ENCODE assay signal across 1 cellular context in the genomic region with DNA sequence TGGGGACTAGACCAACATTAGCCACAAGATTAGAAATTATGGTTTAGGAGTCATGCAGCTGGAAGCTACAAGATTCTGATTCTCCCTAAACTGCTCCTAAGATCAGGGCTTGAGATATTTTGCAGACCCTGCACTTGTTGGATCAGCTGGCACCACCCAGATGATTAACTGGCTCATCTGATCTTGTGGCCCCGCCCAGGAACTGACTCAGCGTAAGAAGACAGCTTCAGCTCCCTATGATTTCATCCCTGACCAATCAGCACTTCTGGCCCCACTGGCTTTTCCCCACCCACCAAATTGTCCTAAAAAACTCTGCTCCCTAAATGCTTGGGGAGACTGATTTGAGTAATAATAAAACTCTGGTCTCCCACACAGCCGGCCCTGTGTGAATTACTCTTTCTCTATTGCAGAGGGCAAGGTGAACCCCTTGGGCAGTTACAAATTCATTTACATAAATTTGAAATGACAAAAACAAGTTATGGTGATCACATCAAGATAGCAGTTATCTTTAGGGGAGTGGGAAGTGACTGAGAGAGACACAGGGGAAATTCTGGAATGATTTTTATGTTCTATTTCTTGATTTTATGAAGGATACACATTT.
TF ChIP-seq lines count a peak whose summit lies in the region.

No MANE protein-coding gene starts in this region.

TF ChIP-seq in GM23338, 12 proteins besides CTCF, POLR2A, EP300 and RAD21 (continued from another document):
- no peak for TF ChIP-seq REST (IDR thresholded peaks at IDR 0.05; ENCODE audit: unreplicated experiment)
- no peak for TF ChIP-seq EZH2 (IDR thresholded peaks at IDR 0.05; ENCODE audit: low read depth, unreplicated experiment)
- TF ChIP-seq NANOG (IDR thresholded peaks at IDR 0.05; ENCODE audit: borderline replicate concordance), result no peak
- no peak for TF ChIP-seq STAT1 (IDR thresholded peaks at IDR 0.05; ENCODE audit: unreplicated experiment)
- TF ChIP-seq, protein P1, sequence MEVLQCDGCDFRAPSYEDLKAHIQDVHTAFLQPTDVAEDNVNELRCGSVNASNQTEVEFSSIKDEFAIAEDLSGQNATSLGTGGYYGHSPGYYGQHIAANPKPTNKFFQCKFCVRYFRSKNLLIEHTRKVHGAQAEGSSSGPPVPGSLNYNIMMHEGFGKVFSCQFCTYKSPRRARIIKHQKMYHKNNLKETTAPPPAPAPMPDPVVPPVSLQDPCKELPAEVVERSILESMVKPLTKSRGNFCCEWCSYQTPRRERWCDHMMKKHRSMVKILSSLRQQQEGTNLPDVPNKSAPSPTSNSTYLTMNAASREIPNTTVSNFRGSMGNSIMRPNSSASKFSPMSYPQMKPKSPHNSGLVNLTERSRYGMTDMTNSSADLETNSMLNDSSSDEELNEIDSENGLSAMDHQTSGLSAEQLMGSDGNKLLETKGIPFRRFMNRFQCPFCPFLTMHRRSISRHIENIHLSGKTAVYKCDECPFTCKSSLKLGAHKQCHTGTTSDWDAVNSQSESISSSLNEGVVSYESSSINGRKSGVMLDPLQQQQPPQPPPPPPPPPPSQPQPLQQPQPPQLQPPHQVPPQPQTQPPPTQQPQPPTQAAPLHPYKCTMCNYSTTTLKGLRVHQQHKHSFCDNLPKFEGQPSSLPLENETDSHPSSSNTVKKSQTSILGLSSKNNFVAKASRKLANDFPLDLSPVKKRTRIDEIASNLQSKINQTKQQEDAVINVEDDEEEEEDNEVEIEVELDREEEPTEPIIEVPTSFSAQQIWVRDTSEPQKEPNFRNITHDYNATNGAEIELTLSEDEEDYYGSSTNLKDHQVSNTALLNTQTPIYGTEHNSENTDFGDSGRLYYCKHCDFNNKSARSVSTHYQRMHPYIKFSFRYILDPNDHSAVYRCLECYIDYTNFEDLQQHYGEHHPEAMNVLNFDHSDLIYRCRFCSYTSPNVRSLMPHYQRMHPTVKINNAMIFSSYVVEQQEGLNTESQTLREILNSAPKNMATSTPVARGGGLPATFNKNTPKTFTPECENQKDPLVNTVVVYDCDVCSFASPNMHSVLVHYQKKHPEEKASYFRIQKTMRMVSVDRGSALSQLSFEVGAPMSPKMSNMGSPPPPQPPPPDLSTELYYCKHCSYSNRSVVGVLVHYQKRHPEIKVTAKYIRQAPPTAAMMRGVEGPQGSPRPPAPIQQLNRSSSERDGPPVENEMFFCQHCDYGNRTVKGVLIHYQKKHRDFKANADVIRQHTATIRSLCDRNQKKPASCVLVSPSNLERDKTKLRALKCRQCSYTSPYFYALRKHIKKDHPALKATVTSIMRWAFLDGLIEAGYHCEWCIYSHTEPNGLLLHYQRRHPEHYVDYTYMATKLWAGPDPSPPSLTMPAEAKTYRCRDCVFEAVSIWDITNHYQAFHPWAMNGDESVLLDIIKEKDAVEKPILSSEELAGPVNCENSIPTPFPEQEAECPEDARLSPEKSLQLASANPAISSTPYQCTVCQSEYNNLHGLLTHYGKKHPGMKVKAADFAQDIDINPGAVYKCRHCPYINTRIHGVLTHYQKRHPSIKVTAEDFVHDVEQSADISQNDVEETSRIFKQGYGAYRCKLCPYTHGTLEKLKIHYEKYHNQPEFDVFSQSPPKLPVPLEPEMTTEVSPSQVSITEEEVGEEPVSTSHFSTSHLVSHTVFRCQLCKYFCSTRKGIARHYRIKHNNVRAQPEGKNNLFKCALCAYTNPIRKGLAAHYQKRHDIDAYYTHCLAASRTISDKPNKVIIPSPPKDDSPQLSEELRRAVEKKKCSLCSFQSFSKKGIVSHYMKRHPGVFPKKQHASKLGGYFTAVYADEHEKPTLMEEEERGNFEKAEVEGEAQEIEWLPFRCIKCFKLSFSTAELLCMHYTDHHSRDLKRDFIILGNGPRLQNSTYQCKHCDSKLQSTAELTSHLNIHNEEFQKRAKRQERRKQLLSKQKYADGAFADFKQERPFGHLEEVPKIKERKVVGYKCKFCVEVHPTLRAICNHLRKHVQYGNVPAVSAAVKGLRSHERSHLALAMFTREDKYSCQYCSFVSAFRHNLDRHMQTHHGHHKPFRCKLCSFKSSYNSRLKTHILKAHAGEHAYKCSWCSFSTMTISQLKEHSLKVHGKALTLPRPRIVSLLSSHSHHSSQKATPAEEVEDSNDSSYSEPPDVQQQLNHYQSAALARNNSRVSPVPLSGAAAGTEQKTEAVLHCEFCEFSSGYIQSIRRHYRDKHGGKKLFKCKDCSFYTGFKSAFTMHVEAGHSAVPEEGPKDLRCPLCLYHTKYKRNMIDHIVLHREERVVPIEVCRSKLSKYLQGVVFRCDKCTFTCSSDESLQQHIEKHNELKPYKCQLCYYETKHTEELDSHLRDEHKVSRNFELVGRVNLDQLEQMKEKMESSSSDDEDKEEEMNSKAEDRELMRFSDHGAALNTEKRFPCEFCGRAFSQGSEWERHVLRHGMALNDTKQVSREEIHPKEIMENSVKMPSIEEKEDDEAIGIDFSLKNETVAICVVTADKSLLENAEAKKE (CRISPR knock-in tag; IDR thresholded peaks at IDR 0.05), result no peak
- TF ChIP-seq EZH2phosphoT487 (IDR thresholded peaks at IDR 0.05; ENCODE audit: unreplicated experiment), result no peak
- no peak for TF ChIP-seq ZNF114 (CRISPR knock-in tag; IDR thresholded peaks at IDR 0.05)
- TF ChIP-seq ZNF331 (CRISPR knock-in tag; IDR thresholded peaks at IDR 0.05; ENCODE audit: low read depth), result no peak
- no peak for TF ChIP-seq CREB1 (CRISPR knock-in tag; IDR thresholded peaks at IDR 0.05; ENCODE audit: low read depth)
